9 cellular contexts compared by ENCODE assay signal in the genomic region with DNA sequence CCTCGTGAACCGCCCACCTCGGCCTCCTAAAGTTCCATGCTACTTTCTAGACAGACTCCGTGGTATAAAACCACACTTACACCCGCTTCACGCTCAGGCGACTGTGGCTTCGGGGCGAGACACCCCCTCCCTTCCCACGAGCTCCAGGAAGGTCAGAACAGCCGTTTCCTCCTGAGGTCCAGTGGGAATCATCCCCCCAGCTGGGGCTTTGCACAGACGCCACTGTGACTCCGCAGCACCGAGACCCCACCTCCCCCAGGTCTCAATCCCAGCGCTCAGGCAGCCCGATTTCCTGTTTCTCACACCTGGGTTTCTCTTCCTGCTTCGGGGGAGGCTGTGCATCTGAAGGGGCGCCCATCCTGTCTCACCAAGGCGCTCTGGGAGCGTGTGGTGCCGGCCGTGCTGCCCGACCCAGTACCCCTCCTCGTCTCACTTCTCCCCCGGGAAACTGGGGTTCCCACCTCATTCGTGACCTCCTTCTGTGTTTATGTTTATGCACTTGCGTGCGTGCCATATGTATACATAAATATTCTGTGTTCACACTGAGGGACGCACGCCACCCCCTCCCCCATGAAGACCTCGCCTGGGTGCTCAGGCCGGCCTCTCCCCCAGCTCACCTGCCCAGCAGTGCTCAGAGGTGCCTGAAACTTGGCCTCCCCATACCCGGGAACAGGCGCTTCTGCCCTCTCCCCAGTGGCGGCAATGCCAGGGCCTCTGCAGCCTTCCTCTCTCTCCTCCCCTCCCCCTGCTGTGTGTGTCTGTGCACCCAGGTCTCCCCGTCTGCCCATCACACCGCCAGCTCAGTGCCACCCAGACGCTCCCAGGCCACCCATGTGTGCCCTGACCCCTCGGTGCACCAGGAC. TPM values are rescaled to one million over a fixed set of nuclear protein-coding genes. Genes with fewer than 3 reads are reported as not detected.
DNase-seq lines count a peak whose midpoint lies in the region; ATAC-seq lines count a peak whose summit lies in the region.
"Had no signal": no experiment of that assay in that cellular context is flagged by ENCODE, and none has a peak within 500 bp of the region (broad histone marks: within the 10 kb centered on the region; RNA-seq: fewer than 3 reads in every experiment).

No MANE protein-coding gene starts in this region.

- DNase-seq in activated CD8-positive, alpha-beta memory T cell treated with anti-CD3 and anti-CD28 coated beads, Interleukin-2, amount 10 ng/mL, durations not matched to agents 7 days and 5 days, result peak; percentile 67
- DNase-seq in iPS-NIHi7 (ENCODE audit: extremely low spot score) (peak; percentile 8), NCI-H1436 (lab: John Stamatoyannopoulos, UW) (no peak), HCEC 1CT (no peak), mesenteric fat pad (ENCODE audit: low spot score) (no peak)

- CTCF ChIA-PET in activated CD8-positive, alpha-beta memory T cell treated with anti-CD3 and anti-CD28 coated beads, Interleukin-2, amount 10 ng/mL, durations not matched to agents 7 days and 5 days (lab: Charles Lee), result interaction anchor here (0.7 to 2.3 kb wide), 13 partner anchors 9 to 303 kb away, joined by 3 to 7 read pairs (median 4); a partner anchor contains a TSS

- H3K27me3 ChIP-seq in thymus (ENCODE audit: control insufficient read depth, insufficient read depth), result no peaks in the 10 kb centered on the region

- H3K27ac Mint-ChIP-seq in activated CD8-positive, alpha-beta memory T cell treated with anti-CD3 and anti-CD28 coated beads, Interleukin-2, amount 10 ng/mL, durations not matched to agents 7 days and 5 days, result peak overlapping the region; percentile 94

- H3K4me1 Mint-ChIP-seq in activated CD8-positive, alpha-beta memory T cell treated with anti-CD3 and anti-CD28 coated beads, Interleukin-2, amount 10 ng/mL, durations not matched to agents 7 days and 5 days, result peaks cover 27% of the 10 kb centered on the region

- H3K4me3 Mint-ChIP-seq in activated CD8-positive, alpha-beta memory T cell treated with anti-CD3 and anti-CD28 coated beads, Interleukin-2, amount 10 ng/mL, durations not matched to agents 7 days and 5 days, result peak overlapping the region; percentile 76

- H3K4me3 ChIP-seq in thymus (ENCODE audit: low read length), result peak overlapping the region; percentile 44
- H3K4me3 ChIP-seq: psoas muscle had no signal

- H3K36me3 Mint-ChIP-seq in activated CD8-positive, alpha-beta memory T cell treated with anti-CD3 and anti-CD28 coated beads, Interleukin-2, amount 10 ng/mL, durations not matched to agents 7 days and 5 days, result peaks cover 6% of the 10 kb centered on the region

- no peaks in the 10 kb centered on the region for H3K9me3 ChIP-seq in thymus (ENCODE audit: control insufficient read depth)
- H3K9me3 ChIP-seq: psoas muscle had no signal

- H3K27me3 Mint-ChIP-seq in activated CD8-positive, alpha-beta memory T cell treated with anti-CD3 and anti-CD28 coated beads, Interleukin-2, amount 10 ng/mL, durations not matched to agents 7 days and 5 days, result no peaks in the 10 kb centered on the region

- peaks cover 12% of the 10 kb centered on the region for H3K4me1 ChIP-seq in thymus (ENCODE audit: control insufficient read depth, insufficient read depth, low read length)
- H3K4me1 ChIP-seq: psoas muscle had no signal

- no peaks in the 10 kb centered on the region for H3K9me3 Mint-ChIP-seq in activated CD8-positive, alpha-beta memory T cell treated with anti-CD3 and anti-CD28 coated beads, Interleukin-2, amount 10 ng/mL, durations not matched to agents 7 days and 5 days (ENCODE audit: low read depth)

- H3K27ac ChIP-seq in thymus (ENCODE audit: low read depth), result peak overlapping the region; percentile 96
- H3K27ac ChIP-seq: psoas muscle had no signal

- WGBS in thymus, result 9% methylated on average over 39 of the region's 39 CpGs

- ATAC-seq in GM19395 (IDR thresholded peaks at IDR 0.05; ENCODE audit: unreplicated experiment), result peak; percentile 63
- ATAC-seq in HG03354 (IDR thresholded peaks at IDR 0.05; ENCODE audit: poor library complexity, severe bottlenecking, unreplicated experiment), result peak; percentile 79
- ATAC-seq in activated CD8-positive, alpha-beta memory T cell treated with anti-CD3 and anti-CD28 coated beads, Interleukin-2, amount 10 ng/mL, durations not matched to agents 7 days and 5 days, result peak; percentile 60

- peaks cover 18% of the 10 kb centered on the region for H3K36me3 ChIP-seq in thymus (ENCODE audit: control insufficient read depth, insufficient read depth)

RNA-seq across cellular contexts. Expression of a gene that starts 14.6 kb away (rescaled TPM):
- total RNA-seq in activated CD8-positive, alpha-beta memory T cell treated with anti-CD3 and anti-CD28 coated beads, Interleukin-2, amount 10 ng/mL, durations not matched to agents 7 days and 5 days, result 10 to 100 TPM; 46.2 to 50.9 TPM
- polyA plus RNA-seq in thymus, result 45.6 TPM
- 27.7 TPM for total RNA-seq in mesenteric fat pad

RNA-seq across cellular contexts. Expression of a gene that starts 19.1 kb away (rescaled TPM):
- total RNA-seq in activated CD8-positive, alpha-beta memory T cell treated with anti-CD3 and anti-CD28 coated beads, Interleukin-2, amount 10 ng/mL, durations not matched to agents 7 days and 5 days, result 10 to 100 TPM; 40.5 to 45.9 TPM
- polyA plus RNA-seq in thymus, result 35.6 TPM
- 20.8 TPM for total RNA-seq in mesenteric fat pad

RNA-seq across cellular contexts. Expression of a gene that starts 46.0 kb away (rescaled TPM):
- 1 to 10 TPM in 1 of 2 experiments, under 1 TPM in 1; 0.79 to 1.2 TPM for total RNA-seq in activated CD8-positive, alpha-beta memory T cell treated with anti-CD3 and anti-CD28 coated beads, Interleukin-2, amount 10 ng/mL, durations not matched to agents 7 days and 5 days
- 2.7 TPM for polyA plus RNA-seq in thymus
- total RNA-seq in mesenteric fat pad, result 17.2 TPM

RNA-seq across cellular contexts. Expression of a gene that starts 46.2 kb away (rescaled TPM):
- total RNA-seq in activated CD8-positive, alpha-beta memory T cell treated with anti-CD3 and anti-CD28 coated beads, Interleukin-2, amount 10 ng/mL, durations not matched to agents 7 days and 5 days, result 100 to 1,000 TPM in 1 of 2 experiments, 10 to 100 TPM in 1; 80.5 to 100 TPM
- polyA plus RNA-seq in thymus, result 52.2 TPM
- 45.5 TPM for total RNA-seq in mesenteric fat pad

Comparison
In these comparisons a context has a peak if more than half of its experiments do, and no peak if none do; other contexts are left out.
1. DNase-seq: peak in activated CD8-positive, alpha-beta memory T cell treated with anti-CD3 and anti-CD28 coated beads, Interleukin-2, amount 10 ng/mL, durations not matched to agents 7 days and 5 days (single experiment) and iPS-NIHi7 (single experiment); none in NCI-H1436 (single experiment), HCEC 1CT (single experiment) and mesenteric fat pad (single experiment).
2. Peak in every context shown above with its lines, with median percentiles within 50 percentile points of each other: ATAC-seq.